In the genomic region with DNA sequence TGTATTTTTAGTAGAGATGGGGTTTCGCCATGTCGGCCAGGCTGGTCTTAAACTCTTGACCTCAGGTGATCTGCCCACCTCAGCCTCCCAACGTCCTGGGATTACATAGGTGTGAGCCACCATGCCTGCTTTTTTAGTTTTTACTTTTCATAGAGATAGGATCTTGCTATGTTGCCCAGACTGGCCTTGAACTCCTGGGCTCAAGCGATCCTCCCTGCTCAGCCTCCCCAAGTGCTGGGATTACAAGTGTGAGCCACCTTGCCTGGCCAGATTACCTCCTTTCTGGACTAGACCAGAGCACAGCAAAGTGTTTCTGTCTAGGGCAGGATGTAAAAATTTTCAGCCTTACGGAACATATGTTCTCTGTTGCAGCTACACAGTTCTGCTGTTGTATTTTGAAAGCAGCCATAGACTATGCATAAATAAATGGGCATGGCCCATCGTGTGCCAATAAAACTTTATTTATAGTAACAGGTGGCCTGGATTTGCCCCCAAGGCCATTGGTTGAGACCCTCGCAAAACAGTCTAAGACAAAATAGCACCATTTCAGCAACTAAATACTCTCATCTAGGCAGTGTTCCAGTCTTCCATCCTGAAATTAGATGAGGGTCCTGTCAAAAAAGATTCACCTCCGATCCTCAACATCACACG, we compare ENCODE assay signal across 2 cellular contexts.
TF ChIP-seq lines count a peak whose summit lies in the region.

No MANE protein-coding gene starts in this region.

TF ChIP-seq in GM12891, 5 proteins besides CTCF, POLR2A, EP300 and RAD21:
- TF ChIP-seq SPI1 (IDR thresholded peaks at IDR 0.05; ENCODE audit: low read depth, low read length) (no peak), POU2F2 (IDR thresholded peaks at IDR 0.05; ENCODE audit: low read depth, low read length) (no peak), POLR2AphosphoS5 (IDR thresholded peaks at IDR 0.05; ENCODE audit: low read depth, low read length) (no peak), TAF1 (IDR thresholded peaks at IDR 0.05; ENCODE audit: low read depth, low read length) (no peak), PAX5 (IDR thresholded peaks at IDR 0.05; ENCODE audit: insufficient read depth, low read length, severe bottlenecking) (no peak)
TF ChIP-seq in GM12891: peak in this region for 0.

TF ChIP-seq in K562, 482 proteins besides CTCF, POLR2A, EP300 and RAD21:
- TF ChIP-seq MBD2 (IDR thresholded peaks at IDR 0.05; ENCODE audit: borderline replicate concordance, low read depth) (no peak), LEF1 (IDR thresholded peaks at IDR 0.05) (no peak), ZFX (CRISPR knock-in tag; IDR thresholded peaks at IDR 0.05) (no peak), ZNF224 (CRISPR knock-in tag; IDR thresholded peaks at IDR 0.05) (no peak), ZNF780A (CRISPR knock-in tag; IDR thresholded peaks at IDR 0.05) (no peak), ETV1 (tag; conservative IDR thresholded peaks at IDR 0.05; ENCODE audit: low read depth) (no peak), ZNF644 (tag; IDR thresholded peaks at IDR 0.05; ENCODE audit: low read depth) (no peak), ZNF121 (CRISPR knock-in tag; conservative IDR thresholded peaks at IDR 0.05) (peak; percentile 46; the same call in 1 of the 2 replicates), SP2 (IDR thresholded peaks at IDR 0.05; ENCODE audit: extremely low read depth, low read depth, low read length, poor library complexity, severe bottlenecking) (no peak), MCM3 (IDR thresholded peaks at IDR 0.05) (no peak), RHOXF2B (CRISPR knock-in tag; conservative IDR thresholded peaks at IDR 0.05) (no peak)
- TF ChIP-seq, protein P1, sequence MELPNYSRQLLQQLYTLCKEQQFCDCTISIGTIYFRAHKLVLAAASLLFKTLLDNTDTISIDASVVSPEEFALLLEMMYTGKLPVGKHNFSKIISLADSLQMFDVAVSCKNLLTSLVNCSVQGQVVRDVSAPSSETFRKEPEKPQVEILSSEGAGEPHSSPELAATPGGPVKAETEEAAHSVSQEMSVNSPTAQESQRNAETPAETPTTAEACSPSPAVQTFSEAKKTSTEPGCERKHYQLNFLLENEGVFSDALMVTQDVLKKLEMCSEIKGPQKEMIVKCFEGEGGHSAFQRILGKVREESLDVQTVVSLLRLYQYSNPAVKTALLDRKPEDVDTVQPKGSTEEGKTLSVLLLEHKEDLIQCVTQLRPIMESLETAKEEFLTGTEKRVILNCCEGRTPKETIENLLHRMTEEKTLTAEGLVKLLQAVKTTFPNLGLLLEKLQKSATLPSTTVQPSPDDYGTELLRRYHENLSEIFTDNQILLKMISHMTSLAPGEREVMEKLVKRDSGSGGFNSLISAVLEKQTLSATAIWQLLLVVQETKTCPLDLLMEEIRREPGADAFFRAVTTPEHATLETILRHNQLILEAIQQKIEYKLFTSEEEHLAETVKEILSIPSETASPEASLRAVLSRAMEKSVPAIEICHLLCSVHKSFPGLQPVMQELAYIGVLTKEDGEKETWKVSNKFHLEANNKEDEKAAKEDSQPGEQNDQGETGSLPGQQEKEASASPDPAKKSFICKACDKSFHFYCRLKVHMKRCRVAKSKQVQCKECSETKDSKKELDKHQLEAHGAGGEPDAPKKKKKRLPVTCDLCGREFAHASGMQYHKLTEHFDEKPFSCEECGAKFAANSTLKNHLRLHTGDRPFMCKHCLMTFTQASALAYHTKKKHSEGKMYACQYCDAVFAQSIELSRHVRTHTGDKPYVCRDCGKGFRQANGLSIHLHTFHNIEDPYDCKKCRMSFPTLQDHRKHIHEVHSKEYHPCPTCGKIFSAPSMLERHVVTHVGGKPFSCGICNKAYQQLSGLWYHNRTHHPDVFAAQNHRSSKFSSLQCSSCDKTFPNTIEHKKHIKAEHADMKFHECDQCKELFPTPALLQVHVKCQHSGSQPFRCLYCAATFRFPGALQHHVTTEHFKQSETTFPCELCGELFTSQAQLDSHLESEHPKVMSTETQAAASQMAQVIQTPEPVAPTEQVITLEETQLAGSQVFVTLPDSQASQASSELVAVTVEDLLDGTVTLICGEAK (IDR thresholded peaks at IDR 0.05) = peak; percentile 89
- TF ChIP-seq, protein P1 (CRISPR knock-in tag; IDR thresholded peaks at IDR 0.05) = peak; percentile 73
- TF ChIP-seq, protein P2, sequence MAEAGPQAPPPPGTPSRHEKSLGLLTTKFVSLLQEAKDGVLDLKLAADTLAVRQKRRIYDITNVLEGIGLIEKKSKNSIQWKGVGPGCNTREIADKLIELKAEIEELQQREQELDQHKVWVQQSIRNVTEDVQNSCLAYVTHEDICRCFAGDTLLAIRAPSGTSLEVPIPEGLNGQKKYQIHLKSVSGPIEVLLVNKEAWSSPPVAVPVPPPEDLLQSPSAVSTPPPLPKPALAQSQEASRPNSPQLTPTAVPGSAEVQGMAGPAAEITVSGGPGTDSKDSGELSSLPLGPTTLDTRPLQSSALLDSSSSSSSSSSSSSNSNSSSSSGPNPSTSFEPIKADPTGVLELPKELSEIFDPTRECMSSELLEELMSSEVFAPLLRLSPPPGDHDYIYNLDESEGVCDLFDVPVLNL (CRISPR knock-in tag; IDR thresholded peaks at IDR 0.05; ENCODE audit: low read depth) = no peak
